In the genomic region with DNA sequence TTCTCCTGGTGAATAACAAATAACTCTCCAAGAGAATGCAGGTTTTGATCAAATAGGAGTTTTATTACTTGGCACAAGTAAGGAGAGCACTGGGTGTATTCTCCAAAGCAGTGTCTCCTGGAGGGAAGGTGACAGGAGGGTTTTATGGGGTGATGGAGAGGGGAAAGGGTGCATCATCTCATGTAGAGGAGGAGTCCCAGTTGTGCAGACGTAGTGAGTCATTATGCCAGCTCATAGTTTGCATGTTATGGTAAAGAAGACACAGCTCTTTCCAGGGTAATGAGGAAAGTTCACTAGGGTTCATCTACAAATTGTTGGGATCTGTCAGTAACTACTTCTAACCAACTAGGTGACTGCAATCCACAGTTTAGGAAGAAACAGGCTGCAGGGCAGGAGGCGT, we compare ENCODE assay signal across 17 cellular contexts.
A peak's percentile ranks its signal among the peaks of the same experiment; 100 is the strongest.
DNase-seq lines count a peak whose midpoint lies in the region; ATAC-seq, FAIRE-seq and TF ChIP-seq lines count a peak whose summit lies in the region.
"Had no signal": no experiment of that assay in that cellular context is flagged by ENCODE, and none has a peak within 500 bp of the region (broad histone marks: within the 10 kb centered on the region; RNA-seq: fewer than 3 reads in every experiment).

No MANE protein-coding gene starts in this region.

- H3K4me2 ChIP-seq in astrocyte (ENCODE audit: low read length): no peak overlapping the region

- DNase-seq in AG08396 (ENCODE audit: low spot score) (peak; percentile 20), HPDE6-E6E7 (ENCODE audit: extremely low spot score) (peak; percentile 3), astrocyte (ENCODE audit: low read depth) (peak; percentile 19), fibroblast of villous mesenchyme (ENCODE audit: low read depth) (peak; percentile 2), substantia nigra (lab: John Stamatoyannopoulos, UW) (no peak), NOMO-1 treated with dmso at 0.1 percent for 144 hours (lab: John Stamatoyannopoulos, UW; ENCODE audit: unreplicated experiment) (no peak)
- no peak for DNase-seq in stimulated activated naive CD4-positive, alpha-beta T cell (lab: John Stamatoyannopoulos, UW)
- DNase-seq: activated CD4-positive, alpha-beta T cell treated with anti-CD3 and anti-CD28 coated beads, Interleukin-2, amount 50 U/mL, for 48 hours; effector CD4-positive, alpha-beta T cell; NCI-H1436 treated with DMSO at 0.1 percent for 48 hours; NCI-H2171 treated with DMSO at 0.1 percent for 48 hours; NCI-H69; nephron progenitor cell; posterior cingulate gyrus; stimulated activated CD4-positive, alpha-beta T cell treated with anti-CD3 and anti-CD28 coated beads, Interleukin-2, amount 100 ng/mL, for 48 hours; WERI-Rb-1 had no signal

- TF ChIP-seq CTCF in astrocyte (IDR thresholded peaks at IDR 0.05; ENCODE audit: insufficient read depth, low read depth, low read length): no peak
- TF ChIP-seq CTCF in fibroblast of villous mesenchyme (IDR thresholded peaks at IDR 0.05; ENCODE audit: insufficient read depth, low read depth, low read length): no peak

- no peak overlapping the region for H3K4me3 ChIP-seq in astrocyte (ENCODE audit: insufficient read depth, low read depth, low read length)
- H3K4me3 ChIP-seq in fibroblast of villous mesenchyme (ENCODE audit: low read depth, low read length): no peak overlapping the region

- no peaks in the 10 kb centered on the region for H3K27me3 ChIP-seq in astrocyte (ENCODE audit: insufficient read depth, low read length)

- no peaks in the 10 kb centered on the region for H3K4me1 Mint-ChIP-seq in astrocyte (ENCODE audit: low read depth, unreplicated experiment)
- H3K4me1 Mint-ChIP-seq: nephron progenitor cell had no signal

- no peak overlapping the region for H3K9ac ChIP-seq in astrocyte (ENCODE audit: low read length)

- H2AFZ ChIP-seq in astrocyte (ENCODE audit: low read depth, low read length): no peak overlapping the region

- H3K36me3 Mint-ChIP-seq in astrocyte (ENCODE audit: low read depth, unreplicated experiment): no peaks in the 10 kb centered on the region

- no peaks in the 10 kb centered on the region for H3K4me1 ChIP-seq in astrocyte (ENCODE audit: insufficient read depth, low read length)

- H3K4me3 Mint-ChIP-seq in astrocyte (ENCODE audit: unreplicated experiment): no peak overlapping the region
- H3K4me3 Mint-ChIP-seq: nephron progenitor cell had no signal

- H3K9me3 Mint-ChIP-seq in astrocyte (ENCODE audit: unreplicated experiment): peaks cover 8% of the 10 kb centered on the region

- no peak for FAIRE-seq in astrocyte (lab: Jason Lieb, UNC)

- no peak for ATAC-seq in HG02798 (IDR thresholded peaks at IDR 0.05; ENCODE audit: poor library complexity, unreplicated experiment)

- no peak overlapping the region for H3K27ac Mint-ChIP-seq in astrocyte (ENCODE audit: unreplicated experiment)

- no peak overlapping the region for H3K27ac ChIP-seq in astrocyte (ENCODE audit: low read depth, low read length)
- no peak overlapping the region for H3K27ac ChIP-seq in substantia nigra (ENCODE audit: low read depth, low read length, poor library complexity, severe bottlenecking)
- H3K27ac ChIP-seq: WERI-Rb-1 had no signal

- no peaks in the 10 kb centered on the region for H3K79me2 ChIP-seq in astrocyte (ENCODE audit: insufficient read depth, low read length)

- no peaks in the 10 kb centered on the region for H3K36me3 ChIP-seq in astrocyte (ENCODE audit: insufficient read depth, low read length)
- H3K36me3 ChIP-seq: WERI-Rb-1 had no signal

- H3K9me3 ChIP-seq in astrocyte (ENCODE audit: insufficient read depth, low read depth, low read length): no peaks in the 10 kb centered on the region

- no peaks in the 10 kb centered on the region for H3K27me3 Mint-ChIP-seq in astrocyte (ENCODE audit: low read depth, unreplicated experiment)

- H4K20me1 ChIP-seq in astrocyte (ENCODE audit: insufficient read depth, low read length): no peaks in the 10 kb centered on the region

Comparison
In these comparisons a context has a peak if more than half of its experiments do, and no peak if none do; other contexts are left out.
1. DNase-seq: peak in AG08396 (single experiment), HPDE6-E6E7 (single experiment), astrocyte (single experiment) and fibroblast of villous mesenchyme (single experiment); none in substantia nigra (0 of 49), NOMO-1 treated with dmso at 0.1 percent for 144 hours (single experiment) and stimulated activated naive CD4-positive, alpha-beta T cell (0 of 6).